ENCODE assay signal across 8 cellular contexts in genomic region chr6:46044876-46045617, GRCh38. TPM values are rescaled to one million over a fixed set of nuclear protein-coding genes. Genes with fewer than 3 reads are reported as not detected.
A peak's percentile ranks its signal among the peaks of the same experiment; 100 is the strongest.
DNase-seq lines count a peak whose midpoint lies in the region; ATAC-seq lines count a peak whose summit lies in the region.

No MANE protein-coding gene starts in this region.

- ATAC-seq in left cardiac atrium: peak; percentile 65 to 95
- ATAC-seq in stimulated activated effector memory CD8-positive, alpha-beta T cell treated with anti-CD3 and anti-CD28 coated beads, Interleukin-12 subunit alpha, Interleukin-12 subunit beta, amount 100 ng/mL, for 72 hours: peak; percentile 90
- no peak for ATAC-seq in GM18511 (IDR thresholded peaks at IDR 0.05; ENCODE audit: unreplicated experiment)
- ATAC-seq in GM18498 (IDR thresholded peaks at IDR 0.05; ENCODE audit: unreplicated experiment): no peak

- H3K27ac Mint-ChIP-seq in stimulated activated effector memory CD8-positive, alpha-beta T cell treated with anti-CD3 and anti-CD28 coated beads, Interleukin-12 subunit alpha, Interleukin-12 subunit beta, amount 100 ng/mL, for 72 hours: peak overlapping the region; percentile 65

- H3K4me3 Mint-ChIP-seq in stimulated activated effector memory CD8-positive, alpha-beta T cell treated with anti-CD3 and anti-CD28 coated beads, Interleukin-12 subunit alpha, Interleukin-12 subunit beta, amount 100 ng/mL, for 72 hours: no peak overlapping the region

- no peaks in the 10 kb centered on the region for H3K36me3 Mint-ChIP-seq in stimulated activated effector memory CD8-positive, alpha-beta T cell treated with anti-CD3 and anti-CD28 coated beads, Interleukin-12 subunit alpha, Interleukin-12 subunit beta, amount 100 ng/mL, for 72 hours

- DNase-seq in DMS153 (lab: John Stamatoyannopoulos, UW) (peak; percentile 14), DMS153 treated with DMSO at 0.1 percent for 48 hours (lab: John Stamatoyannopoulos, UW; ENCODE audit: unreplicated experiment) (no peak), SW480 (ENCODE audit: low spot score) (peak; percentile 29), left cardiac atrium (peak; percentile 67), NCI-H345 (lab: John Stamatoyannopoulos, UW) (no peak)
- no peak for DNase-seq in stimulated activated effector memory CD8-positive, alpha-beta T cell treated with anti-CD3 and anti-CD28 coated beads, Interleukin-12 subunit alpha, Interleukin-12 subunit beta, amount 100 ng/mL, for 72 hours (ENCODE audit: low spot score in 2 of 2)

- intact Hi-C loops in left cardiac atrium (cut with DNase I): no loop called here

- peaks cover 20% of the 10 kb centered on the region for H3K4me1 Mint-ChIP-seq in stimulated activated effector memory CD8-positive, alpha-beta T cell treated with anti-CD3 and anti-CD28 coated beads, Interleukin-12 subunit alpha, Interleukin-12 subunit beta, amount 100 ng/mL, for 72 hours

- H3K9me3 Mint-ChIP-seq in stimulated activated effector memory CD8-positive, alpha-beta T cell treated with anti-CD3 and anti-CD28 coated beads, Interleukin-12 subunit alpha, Interleukin-12 subunit beta, amount 100 ng/mL, for 72 hours: no peaks in the 10 kb centered on the region

RNA-seq across cellular contexts. Expression of gene CLIC5, which starts 29.4 kb away (rescaled TPM):
- 100 to 1,000 TPM in 1 of 2 donors, 10 to 100 TPM in 1; 92.1 to 109 TPM for total RNA-seq in left cardiac atrium

Comparison
In these comparisons a context has a peak if more than half of its experiments do, and no peak if none do; other contexts are left out.
1. DNase-seq: peak in DMS153 (single experiment), SW480 (single experiment) and left cardiac atrium (single experiment); none in DMS153 treated with DMSO at 0.1 percent for 48 hours (single experiment), stimulated activated effector memory CD8-positive, alpha-beta T cell treated with anti-CD3 and anti-CD28 coated beads, Interleukin-12 subunit alpha, Interleukin-12 subunit beta, amount 100 ng/mL, for 72 hours (0 of 2) and NCI-H345 (single experiment).
2. ATAC-seq: peak in left cardiac atrium (2 of 2) and stimulated activated effector memory CD8-positive, alpha-beta T cell treated with anti-CD3 and anti-CD28 coated beads, Interleukin-12 subunit alpha, Interleukin-12 subunit beta, amount 100 ng/mL, for 72 hours (single experiment); none in GM18511 (single experiment) and GM18498 (single experiment).